In the genomic region with DNA sequence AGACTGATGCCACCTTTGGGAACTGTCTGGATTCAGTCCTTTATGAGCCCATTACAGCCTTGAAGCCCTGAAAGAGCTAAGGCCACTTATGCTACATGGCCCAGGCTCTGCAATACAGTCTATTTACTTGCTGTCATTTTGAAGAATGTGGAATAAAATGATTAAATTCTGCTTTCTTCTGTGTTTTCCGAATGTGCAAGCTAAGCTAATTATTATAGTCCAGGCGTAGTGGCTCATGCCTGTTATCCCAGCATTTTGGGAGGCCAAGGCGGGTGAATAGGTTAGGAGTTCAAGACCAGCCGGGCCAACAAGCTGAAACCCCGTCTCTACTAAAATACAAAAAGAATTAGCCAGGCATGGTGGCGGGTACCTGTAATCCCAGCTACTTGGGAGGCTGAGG, we compare ENCODE assay signal across 26 cellular contexts.
"Had no signal": no experiment of that assay in that cellular context is flagged by ENCODE, and none has a peak within 500 bp of the region (broad histone marks: within the 10 kb centered on the region; RNA-seq: fewer than 3 reads in every experiment).

No MANE protein-coding gene starts in this region.

- H3K27me3 ChIP-seq: colonic mucosa had no signal

- H3K4me1 Mint-ChIP-seq: endodermal cell, mesothelial cell of epicardium had no signal

- H3K9me3 Mint-ChIP-seq: dendritic cell treated with granulocyte-macrophage colony-stimulating factor and Interleukin-4, amounts not matched to agents 40 ng/mL and 50 ng/mL, for 4 days; effector memory CD8-positive, alpha-beta T cell; endodermal cell; mesothelial cell of epicardium had no signal

- H3K4me3 Mint-ChIP-seq: dendritic cell treated with granulocyte-macrophage colony-stimulating factor and Interleukin-4, amounts not matched to agents 40 ng/mL and 50 ng/mL, for 4 days; effector memory CD8-positive, alpha-beta T cell; endodermal cell; mesothelial cell of epicardium had no signal

- H3K27ac ChIP-seq: colonic mucosa, epithelial cell of prostate, esophagus squamous epithelium, gastrocnemius medialis, heart right ventricle, left lung, lower lobe of right lung had no signal

- H3K9me3 ChIP-seq: colonic mucosa, esophagus squamous epithelium, gastrocnemius medialis, left lung, lower lobe of right lung, mucosa of descending colon had no signal

- DNase-seq: colonic mucosa; cortex of kidney; effector CD8-positive, alpha-beta T cell; effector memory CD8-positive, alpha-beta T cell; erythroblast; esophagus squamous epithelium; foreskin fibroblast; foreskin melanocyte; gastrocnemius medialis; glutamatergic neuron; heart right ventricle; hippocampal formation; left cardiac atrium; left lung; left ventricle myocardium superior; lower lobe of right lung; mesenchymal stem cell; mucosa of descending colon had no signal

- H3K4me1 ChIP-seq: colonic mucosa, esophagus squamous epithelium, gastrocnemius medialis, heart right ventricle, left lung, lower lobe of right lung had no signal

- FAIRE-seq: endometrium, islet of Langerhans, keratinocyte had no signal

- ATAC-seq: effector memory CD8-positive, alpha-beta T cell; esophagus mucosa; gastrocnemius medialis; heart right ventricle; left cardiac atrium; left lung; left ventricle myocardium superior; lower lobe of right lung; mucosa of descending colon had no signal

- H3K36me3 ChIP-seq: colonic mucosa, esophagus squamous epithelium, gastrocnemius medialis, heart right ventricle, left lung, lower lobe of right lung had no signal

- H3K36me3 Mint-ChIP-seq: mesothelial cell of epicardium had no signal

- H3K27ac Mint-ChIP-seq: dendritic cell treated with granulocyte-macrophage colony-stimulating factor and Interleukin-4, amounts not matched to agents 40 ng/mL and 50 ng/mL, for 4 days; effector memory CD8-positive, alpha-beta T cell; endodermal cell; mesothelial cell of epicardium had no signal

- H3K4me3 ChIP-seq: colonic mucosa, esophagus squamous epithelium, gastrocnemius medialis, heart right ventricle, left lung, lower lobe of right lung, mucosa of descending colon had no signal
